10 cellular contexts compared by ENCODE assay signal in genomic region chr9:101486693-101487442, GRCh38. TPM values are rescaled to one million over a fixed set of nuclear protein-coding genes. Genes with fewer than 3 reads are reported as not detected.
DNase-seq lines count a peak whose midpoint lies in the region; ATAC-seq, FAIRE-seq and TF ChIP-seq lines count a peak whose summit lies in the region.
"Had no signal": no experiment of that assay in that cellular context is flagged by ENCODE, and none has a peak within 500 bp of the region (broad histone marks: within the 10 kb centered on the region; RNA-seq: fewer than 3 reads in every experiment).

No MANE protein-coding gene starts in this region.

- H3K4me3 ChIP-seq in cardiac fibroblast (replicated peaks in 1 of 2; ENCODE audit: low read depth in 2 of 2, low read length in 2 of 2) (peak overlapping the region; percentile 43 to 59), iPS-20b (ENCODE audit: low read length) (peak overlapping the region; percentile 93), gastrocnemius medialis (peak overlapping the region; percentile 67 to 81 (median 74))

- H3K9me3 ChIP-seq in iPS-20b (ENCODE audit: insufficient read depth, low read depth, low read length) (no peaks in the 10 kb centered on the region), gastrocnemius medialis (no peaks in the 10 kb centered on the region)

- H3K27me3 Mint-ChIP-seq in activated CD8-positive, alpha-beta memory T cell treated with anti-CD3 and anti-CD28 coated beads, Interleukin-2, amount 10 ng/mL, durations not matched to agents 7 days and 5 days, result peaks cover 62% of the 10 kb centered on the region

- no peaks in the 10 kb centered on the region for H3K36me3 Mint-ChIP-seq in activated CD8-positive, alpha-beta memory T cell treated with anti-CD3 and anti-CD28 coated beads, Interleukin-2, amount 10 ng/mL, durations not matched to agents 7 days and 5 days

- CTCF ChIA-PET in activated CD8-positive, alpha-beta memory T cell treated with anti-CD3 and anti-CD28 coated beads, Interleukin-2, amount 10 ng/mL, durations not matched to agents 7 days and 5 days (lab: Charles Lee), result interaction anchor here (1.2 kb wide), 1 partner anchor 43 kb away, joined by 3 read pairs; no protein-coding TSS in a partner anchor

- peak overlapping the region; percentile 48 for H3K4me3 Mint-ChIP-seq in activated CD8-positive, alpha-beta memory T cell treated with anti-CD3 and anti-CD28 coated beads, Interleukin-2, amount 10 ng/mL, durations not matched to agents 7 days and 5 days

- no peak overlapping the region for H3K27ac ChIP-seq in iPS-20b (ENCODE audit: low read length)
- peak overlapping the region; percentile 65 to 77 (median 75) for H3K27ac ChIP-seq in gastrocnemius medialis

- peak; percentile 47 for ATAC-seq in activated CD8-positive, alpha-beta memory T cell treated with anti-CD3 and anti-CD28 coated beads, Interleukin-2, amount 10 ng/mL, durations not matched to agents 7 days and 5 days
- ATAC-seq in gastrocnemius medialis (peak; percentile 63 to 68), GM21737 (IDR thresholded peaks at IDR 0.05; ENCODE audit: unreplicated experiment) (no peak)

- H3K9ac ChIP-seq in iPS-20b (ENCODE audit: low read depth, low read length), result peak overlapping the region; percentile 84; the same call in 1 of the 2 replicates

- no peaks in the 10 kb centered on the region for H3K9me3 Mint-ChIP-seq in activated CD8-positive, alpha-beta memory T cell treated with anti-CD3 and anti-CD28 coated beads, Interleukin-2, amount 10 ng/mL, durations not matched to agents 7 days and 5 days (ENCODE audit: low read depth)

- peaks cover 7% of the 10 kb centered on the region for H3K4me1 Mint-ChIP-seq in activated CD8-positive, alpha-beta memory T cell treated with anti-CD3 and anti-CD28 coated beads, Interleukin-2, amount 10 ng/mL, durations not matched to agents 7 days and 5 days

- in situ Hi-C loops in gastrocnemius medialis (cut with MboI; ENCODE audit: low sequenced_read_pairs in 4 of 4), result no loop called here

- peaks cover 8% of the 10 kb centered on the region; the same call in 1 of the 2 replicates for H3K4me1 ChIP-seq in iPS-20b (ENCODE audit: insufficient read depth, low read length)
- peaks cover 6 to 11% of the 10 kb centered on the region in 2 donors for H3K4me1 ChIP-seq in gastrocnemius medialis

- TF ChIP-seq POLR2A in gastrocnemius medialis (IDR thresholded peaks at IDR 0.05), result no peak

- H3K27ac Mint-ChIP-seq in activated CD8-positive, alpha-beta memory T cell treated with anti-CD3 and anti-CD28 coated beads, Interleukin-2, amount 10 ng/mL, durations not matched to agents 7 days and 5 days, result no peak overlapping the region

- TF ChIP-seq CTCF in cardiac fibroblast (IDR thresholded peaks at IDR 0.05; ENCODE audit: low read depth, low read length) (no peak), gastrocnemius medialis (IDR thresholded peaks at IDR 0.05 in 4 of 5, conservative IDR thresholded peaks at IDR 0.05 in 1 of 5) (no peak)

- intact Hi-C loops in gastrocnemius medialis (cut with DNase I; ENCODE audit: low total_unique reads), result loop anchor here (2.0 kb wide), 1 partner anchor 46 kb away; the partner anchor contains the start of gene RNF20

- H3K27me3 ChIP-seq in iPS-20b (ENCODE audit: insufficient read depth, low read length), result peaks cover 16% of the 10 kb centered on the region
- no peaks in the 10 kb centered on the region for H3K27me3 ChIP-seq in gastrocnemius medialis

- no peak for DNase-seq in activated CD8-positive, alpha-beta memory T cell treated with anti-CD3 and anti-CD28 coated beads, Interleukin-2, amount 10 ng/mL, durations not matched to agents 7 days and 5 days
- no peak for DNase-seq in activated CD8-positive, alpha-beta memory T cell treated with anti-CD3 and anti-CD28 coated beads for 24 hours
- DNase-seq in NCI-H524 treated with DMSO at 0.1 percent for 48 hours (lab: John Stamatoyannopoulos, UW) (peak; percentile 63), cardiac fibroblast (ENCODE audit: low read depth in 2 of 2) (peak; percentile 17 to 52), gastrocnemius medialis (no peak), GM19239 (ENCODE audit: insufficient read length, low spot score) (no peak)
- DNase-seq: DND-41 had no signal

- FAIRE-seq in GM19239 (lab: Jason Lieb, UNC), result no peak

- H3K36me3 ChIP-seq in iPS-20b (ENCODE audit: insufficient read depth, low read depth, low read length) (no peaks in the 10 kb centered on the region), gastrocnemius medialis (no peaks in the 10 kb centered on the region)

RNA-seq across cellular contexts. Expression of gene RNF20, which starts 46.8 kb away (rescaled TPM):
- 10 to 100 TPM; 39.0 to 40.6 TPM for total RNA-seq in activated CD8-positive, alpha-beta memory T cell treated with anti-CD3 and anti-CD28 coated beads, Interleukin-2, amount 10 ng/mL, durations not matched to agents 7 days and 5 days
- total RNA-seq in gastrocnemius medialis, result 10 to 100 TPM; 26.6 to 34.4 (median 29.7) TPM

RNA-seq across cellular contexts. Expression of gene ALDOB, which starts 51.3 kb away (rescaled TPM):
- total RNA-seq in activated CD8-positive, alpha-beta memory T cell treated with anti-CD3 and anti-CD28 coated beads, Interleukin-2, amount 10 ng/mL, durations not matched to agents 7 days and 5 days, result not detected
- total RNA-seq in gastrocnemius medialis, result 1 to 10 TPM in 2 of 4 donors, not detected in 2; 5.1 to 8.7 TPM
- total RNA-seq: subcutaneous adipose tissue had no signal

Comparison
In these comparisons a context has a peak if more than half of its experiments do, and no peak if none do; other contexts are left out.
1. DNase-seq: peak in NCI-H524 treated with DMSO at 0.1 percent for 48 hours (single experiment) and cardiac fibroblast (2 of 2); none in activated CD8-positive, alpha-beta memory T cell treated with anti-CD3 and anti-CD28 coated beads, Interleukin-2, amount 10 ng/mL, durations not matched to agents 7 days and 5 days (single experiment), activated CD8-positive, alpha-beta memory T cell treated with anti-CD3 and anti-CD28 coated beads for 24 hours (single experiment), gastrocnemius medialis (0 of 2) and GM19239 (single experiment).
2. Peak in every context shown above with its lines, with median percentiles within 50 percentile points of each other: H3K4me3 ChIP-seq.